Comparison of ENCODE assay signal across 8 cellular contexts in genomic region chr9:128685022-128685332, GRCh38. TPM values are rescaled to one million over a fixed set of nuclear protein-coding genes. Genes with fewer than 3 reads are reported as not detected.
A peak's percentile ranks its signal among the peaks of the same experiment; 100 is the strongest.
DNase-seq lines count a peak whose midpoint lies in the region; ATAC-seq, FAIRE-seq and TF ChIP-seq lines count a peak whose summit lies in the region.

No MANE protein-coding gene starts in this region.

- peaks cover 37% of the 10 kb centered on the region for H3K4me1 Mint-ChIP-seq in GM23338
- H3K4me1 Mint-ChIP-seq in activated naive CD8-positive, alpha-beta T cell treated with anti-CD3 and anti-CD28 coated beads, Interleukin-2, amount 50 U/mL, for 24 hours: peaks cover 54% of the 10 kb centered on the region

- H3F3A ChIP-seq in GM23338 (replicated peaks; ENCODE audit: low read depth): peaks cover 48% of the 10 kb centered on the region

- ATAC-seq in A549 (peak in 1 of 2 experiments; percentile 81; a peak in 2 of 6 replicates), GM23338 (peak; percentile 6; the same call in 2 of the 3 replicates), right lobe of liver (no peak), HG03108 (IDR thresholded peaks at IDR 0.05; ENCODE audit: unreplicated experiment) (no peak)
- ATAC-seq in activated naive CD8-positive, alpha-beta T cell treated with anti-CD3 and anti-CD28 coated beads, Interleukin-2, amount 50 U/mL, for 24 hours: no peak

- intact Hi-C loops in right lobe of liver (cut with DNase I): no loop called here

- peaks cover 13% of the 10 kb centered on the region for H3K9me3 Mint-ChIP-seq in GM23338
- H3K9me3 Mint-ChIP-seq in activated naive CD8-positive, alpha-beta T cell treated with anti-CD3 and anti-CD28 coated beads, Interleukin-2, amount 50 U/mL, for 24 hours: no peaks in the 10 kb centered on the region

- H3K27ac ChIP-seq in A549: peak overlapping the region; percentile 97 to 98
- H3K27ac ChIP-seq in GM23338 (ENCODE audit: low read depth): peak overlapping the region; percentile 66; the same call in 1 of the 2 replicates
- H3K27ac ChIP-seq in right lobe of liver: peak overlapping the region; percentile 85 to 89 (median 88)

- H3K36me3 Mint-ChIP-seq in GM23338 (ENCODE audit: low read depth): peaks cover 60% of the 10 kb centered on the region
- peaks cover 16% of the 10 kb centered on the region for H3K36me3 Mint-ChIP-seq in activated naive CD8-positive, alpha-beta T cell treated with anti-CD3 and anti-CD28 coated beads, Interleukin-2, amount 50 U/mL, for 24 hours (ENCODE audit: low read depth)

- H3K27me3 ChIP-seq in GM23338 (ENCODE audit: insufficient read depth) (no peaks in the 10 kb centered on the region), right lobe of liver (no peaks in the 10 kb centered on the region)

- H3K27ac Mint-ChIP-seq in GM23338: peak overlapping the region; percentile 100
- H3K27ac Mint-ChIP-seq in activated naive CD8-positive, alpha-beta T cell treated with anti-CD3 and anti-CD28 coated beads, Interleukin-2, amount 50 U/mL, for 24 hours: peak overlapping the region; percentile 99

- H3K9me3 ChIP-seq in A549: no peaks in the 10 kb centered on the region
- H3K9me3 ChIP-seq in right lobe of liver: no peaks in the 10 kb centered on the region

- no peak for TF ChIP-seq RAD21 in A549 (conservative IDR thresholded peaks at IDR 0.05 in 1 of 2, IDR thresholded peaks at IDR 0.05 in 1 of 2)

- FAIRE-seq in A549 (lab: Jason Lieb, UNC): no peak

- H4K20me1 ChIP-seq in GM23338 (replicated peaks; ENCODE audit: insufficient read depth): peaks cover 34% of the 10 kb centered on the region

- WGBS in A549 (ENCODE audit: missing lambda C conversion rate): 46% methylated on average over 2 of the region's 2 CpGs
- 83% methylated on average over 1 of the region's 2 CpGs for WGBS in right lobe of liver (ENCODE audit: insufficient coverage, low coverage, low lambda C conversion rate, missing lambda C conversion rate)

- H3K36me3 ChIP-seq in GM23338 (ENCODE audit: insufficient read depth) (no peaks in the 10 kb centered on the region; the same call in 1 of the 2 replicates), right lobe of liver (no peaks in the 10 kb centered on the region)

- H3K79me2 ChIP-seq in GM23338 (replicated peaks; ENCODE audit: insufficient read depth): peaks cover 51% of the 10 kb centered on the region

- no peaks in the 10 kb centered on the region for H3K9me2 ChIP-seq in GM23338 (ENCODE audit: insufficient read depth)

- TF ChIP-seq EP300 in A549 (IDR thresholded peaks at IDR 0.05): no peak

- POLR2A ChIA-PET in A549 (lab: Yijun Ruan, JAX): interaction anchor here (1.6 to 2.2 kb wide), 3 partner anchors 12 to 50 kb away, joined by 6 to 24 read pairs (median 8); no protein-coding TSS in a partner anchor

- H3K4me3 ChIP-seq in A549 (peak overlapping the region; percentile 69), GM23338 (peak overlapping the region; percentile 93), right lobe of liver (peak overlapping the region in 2 of 3 donors; percentile 62 to 70)

- peaks cover 32% of the 10 kb centered on the region for H3K27me3 Mint-ChIP-seq in GM23338 (ENCODE audit: insufficient read depth, low read depth, poor library complexity)
- H3K27me3 Mint-ChIP-seq in activated naive CD8-positive, alpha-beta T cell treated with anti-CD3 and anti-CD28 coated beads, Interleukin-2, amount 50 U/mL, for 24 hours: no peaks in the 10 kb centered on the region

- peak overlapping the region; percentile 100 for H3K4me3 Mint-ChIP-seq in GM23338
- peak overlapping the region; percentile 100 for H3K4me3 Mint-ChIP-seq in activated naive CD8-positive, alpha-beta T cell treated with anti-CD3 and anti-CD28 coated beads, Interleukin-2, amount 50 U/mL, for 24 hours

- TF ChIP-seq POLR2A in A549 (IDR thresholded peaks at IDR 0.05; ENCODE audit: low read length) (no peak), right lobe of liver (IDR thresholded peaks at IDR 0.05) (no peak)

- H3K4me2 ChIP-seq in A549 (peak overlapping the region; percentile 91), GM23338 (peak overlapping the region; percentile 99)

- TF ChIP-seq CTCF in A549 (IDR thresholded peaks at IDR 0.05) (no peak), GM23338 (conservative IDR thresholded peaks at IDR 0.05; ENCODE audit: low read depth in 2 of 2) (no peak), right lobe of liver (IDR thresholded peaks at IDR 0.05) (no peak)

- DNase-seq in A549 (ENCODE audit: low read depth in 1 of 2, low spot score in 1 of 2): no peak
- no peak for DNase-seq in GM23338 (ENCODE audit: low spot score)
- no peak for DNase-seq in activated naive CD8-positive, alpha-beta T cell treated with anti-CD3 and anti-CD28 coated beads, Interleukin-2, amount 50 U/mL, for 24 hours
- DNase-seq in right lobe of liver: no peak
- no peak for DNase-seq in HT-29 (ENCODE audit: low spot score)
- DNase-seq in GF-D8 (lab: John Stamatoyannopoulos, UW): no peak
- DNase-seq in inferior parietal cortex (ENCODE audit: extremely low spot score): no peak

- H3K4me1 ChIP-seq in A549: peaks cover 34% of the 10 kb centered on the region
- H3K4me1 ChIP-seq in GM23338 (ENCODE audit: insufficient read depth): peaks cover 39% of the 10 kb centered on the region
- peaks cover 0 to 25% (median 7%) of the 10 kb centered on the region in 4 donors for H3K4me1 ChIP-seq in right lobe of liver

- CTCF ChIA-PET in A549 (lab: Yijun Ruan, JAX): interaction anchor here (0.7 to 2.5 kb wide), 3 partner anchors 17 to 50 kb away, joined by 3 to 13 read pairs (median 8); partner anchors contain the start of gene PKN3

- no peak overlapping the region for H2AFZ ChIP-seq in GM23338

TF ChIP-seq in A549, 52 proteins besides CTCF, POLR2A, EP300 and RAD21 (continues in another document):
- TF ChIP-seq CEBPB (IDR thresholded peaks at IDR 0.05): no peak
- no peak for TF ChIP-seq CHD4 (IDR thresholded peaks at IDR 0.05; ENCODE audit: borderline replicate concordance)
- no peak for TF ChIP-seq KDM5A (IDR thresholded peaks at IDR 0.05)
- TF ChIP-seq HOXB5 (CRISPR knock-in tag; IDR thresholded peaks at IDR 0.05): no peak
- no peak for TF ChIP-seq EHMT2 (IDR thresholded peaks at IDR 0.05; ENCODE audit: low read depth)
- no peak for TF ChIP-seq SREBF2 (IDR thresholded peaks at IDR 0.05)
- TF ChIP-seq NR3C1 (IDR thresholded peaks at IDR 0.05): no peak

TF ChIP-seq in GM23338, 12 proteins besides CTCF, POLR2A, EP300 and RAD21 (continues in another document):
- no peak for TF ChIP-seq STAT1 (IDR thresholded peaks at IDR 0.05; ENCODE audit: unreplicated experiment)

RNA-seq across cellular contexts. Expression of gene SET, which starts 4.0 kb away (rescaled TPM):
- polyA plus RNA-seq in A549 (2011; rRNA removed) (293 and 518 TPM in 2 replicates), A549 (2017; fragmentation: RNase III; extraction: RNeasy Plus Mini Kit Qiagen cat#74134 plus additional on column Dnase treatment) (538 to 546 TPM (median 544 TPM) in 3 replicates), GM23338 (2016; fragmentation: Nextera tagmentation; extraction: Ambion mirVana) (1,113 and 1,261 TPM in 2 replicates)
- polyA plus RNA-seq in A549 (2012; cell fraction: cytosol; rRNA removed): 78.7 and 85.2 TPM in 2 replicates
- polyA plus RNA-seq in A549 (2012; cell fraction: nucleus; rRNA removed): 34.6 and 48.0 TPM in 2 replicates
- 108 TPM in 2 replicates for polyA minus RNA-seq in A549 (2011; rRNA and poly(A)+ RNA removed)
- 949 and 964 TPM in 2 replicates for total RNA-seq in GM23338 (2014; rRNA removed; shearing (Covaris generic))
- total RNA-seq in right lobe of liver: 100 to 1,000 TPM in 2 of 6 experiments, 10 to 100 TPM in 4; 57.4 to 110 (median 82.6) TPM
- 403 and 420 TPM in 2 replicates for total RNA-seq in HT-29 (2014; rRNA removed; shearing (Covaris generic))

RNA-seq across cellular contexts. Expression of gene PKN3, which starts 17.3 kb away (rescaled TPM):
- 7.6 and 9.0 TPM in 2 replicates for polyA plus RNA-seq in A549 (2011; rRNA removed)
- polyA plus RNA-seq in A549 (2012; cell fraction: cytosol; rRNA removed): 22.0 and 24.5 TPM in 2 replicates
- polyA plus RNA-seq in A549 (2012; cell fraction: nucleus; rRNA removed): 81.5 and 93.7 TPM in 2 replicates
- polyA plus RNA-seq in A549 (2017; fragmentation: RNase III; extraction: RNeasy Plus Mini Kit Qiagen cat#74134 plus additional on column Dnase treatment): 14.1 to 16.7 TPM (median 16.3 TPM) in 3 replicates
- polyA minus RNA-seq in A549 (2011; rRNA and poly(A)+ RNA removed): 6.4 and 12.6 TPM in 2 replicates
- 16.3 and 17.7 TPM in 2 replicates for total RNA-seq in GM23338 (2014; rRNA removed; shearing (Covaris generic))
- polyA plus RNA-seq in GM23338 (2016; fragmentation: Nextera tagmentation; extraction: Ambion mirVana): 6.2 and 6.7 TPM in 2 replicates
- total RNA-seq in right lobe of liver: 1 to 10 TPM in 5 of 6 experiments, under 1 TPM in 1; 0.81 to 4.9 (median 2.4) TPM
- total RNA-seq in HT-29 (2014; rRNA removed; shearing (Covaris generic)): 17.9 and 18.7 TPM in 2 replicates

RNA-seq across cellular contexts. Expression of gene DYNC2I2, which starts 28.3 kb away (rescaled TPM):
- polyA plus RNA-seq in A549 (2011; rRNA removed) (57.3 and 62.8 TPM in 2 replicates), A549 (2017; fragmentation: RNase III; extraction: RNeasy Plus Mini Kit Qiagen cat#74134 plus additional on column Dnase treatment) (113 to 117 TPM (median 114 TPM) in 3 replicates), GM23338 (2016; fragmentation: Nextera tagmentation; extraction: Ambion mirVana) (48.7 and 51.5 TPM in 2 replicates)
- polyA plus RNA-seq in A549 (2012; cell fraction: cytosol; rRNA removed): 184 and 236 TPM in 2 replicates
- polyA plus RNA-seq in A549 (2012; cell fraction: nucleus; rRNA removed): 313 and 398 TPM in 2 replicates
- polyA minus RNA-seq in A549 (2011; rRNA and poly(A)+ RNA removed): 47.5 and 81.7 TPM in 2 replicates
- 68.4 and 78.3 TPM in 2 replicates for total RNA-seq in GM23338 (2014; rRNA removed; shearing (Covaris generic))
- total RNA-seq in right lobe of liver: 10 to 100 TPM; 11.8 to 23.9 (median 18.8) TPM
- 437 and 467 TPM in 2 replicates for total RNA-seq in HT-29 (2014; rRNA removed; shearing (Covaris generic))

RNA-seq across cellular contexts. Expression of gene ZDHHC12, which starts 39.0 kb away (rescaled TPM):
- polyA plus RNA-seq in A549 (2011; rRNA removed): 37.6 and 55.5 TPM in 2 replicates
- polyA plus RNA-seq in A549 (2012; cell fraction: cytosol; rRNA removed): 133 and 189 TPM in 2 replicates
- 101 and 188 TPM in 2 replicates for polyA plus RNA-seq in A549 (2012; cell fraction: nucleus; rRNA removed)
- polyA plus RNA-seq in A549 (2017; fragmentation: RNase III; extraction: RNeasy Plus Mini Kit Qiagen cat#74134 plus additional on column Dnase treatment): 66.2 to 77.5 TPM (median 75.7 TPM) in 3 replicates
- polyA minus RNA-seq in A549 (2011; rRNA and poly(A)+ RNA removed): 11.5 and 16.4 TPM in 2 replicates
- 54.1 and 57.9 TPM in 2 replicates for total RNA-seq in GM23338 (2014; rRNA removed; shearing (Covaris generic))
- 47.5 and 50.3 TPM in 2 replicates for polyA plus RNA-seq in GM23338 (2016; fragmentation: Nextera tagmentation; extraction: Ambion mirVana)
- 10 to 100 TPM; 14.1 to 46.1 (median 22.7) TPM for total RNA-seq in right lobe of liver
- total RNA-seq in HT-29 (2014; rRNA removed; shearing (Covaris generic)): 160 and 195 TPM in 2 replicates
